Comparison of ENCODE assay signal across 2 cellular contexts in the genomic region with DNA sequence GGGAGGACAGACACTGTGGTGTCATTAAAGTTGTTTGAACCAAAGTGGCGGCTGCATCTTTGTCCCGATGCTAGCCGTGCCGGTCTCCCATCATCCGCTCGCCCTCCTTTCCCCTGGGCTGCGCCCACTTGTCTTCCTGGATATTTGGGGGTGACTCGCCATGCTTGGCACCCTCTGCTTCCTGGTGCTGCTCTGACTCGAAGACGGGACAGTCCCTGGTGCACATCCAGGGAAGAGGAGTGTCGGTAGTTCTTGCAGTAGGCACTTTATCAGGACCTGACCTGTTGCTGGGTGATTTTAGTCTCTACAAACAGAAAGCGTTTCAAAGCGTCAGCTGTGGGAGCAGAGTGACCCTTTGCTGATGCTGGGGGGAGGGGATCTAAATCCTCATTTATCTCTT.
TF ChIP-seq lines count a peak whose summit lies in the region.

No MANE protein-coding gene starts in this region.

TF ChIP-seq in HepG2, 621 proteins besides CTCF, POLR2A, EP300 and RAD21:
- no peak for TF ChIP-seq ZIK1 (CRISPR knock-in tag; IDR thresholded peaks at IDR 0.05; ENCODE audit: borderline replicate concordance, low read depth)
- no peak for TF ChIP-seq ZNF564 (CRISPR knock-in tag; IDR thresholded peaks at IDR 0.05)
- TF ChIP-seq SKIL (CRISPR knock-in tag; IDR thresholded peaks at IDR 0.05; ENCODE audit: borderline replicate concordance) = no peak
- TF ChIP-seq AGO2 (optimal IDR thresholded peaks at IDR 0.05; ENCODE audit: low read depth, low read length) = peak; percentile 32
- TF ChIP-seq GFI1 (CRISPR knock-in tag; IDR thresholded peaks at IDR 0.05; ENCODE audit: borderline replicate concordance) = no peak
- TF ChIP-seq, protein P1, sequence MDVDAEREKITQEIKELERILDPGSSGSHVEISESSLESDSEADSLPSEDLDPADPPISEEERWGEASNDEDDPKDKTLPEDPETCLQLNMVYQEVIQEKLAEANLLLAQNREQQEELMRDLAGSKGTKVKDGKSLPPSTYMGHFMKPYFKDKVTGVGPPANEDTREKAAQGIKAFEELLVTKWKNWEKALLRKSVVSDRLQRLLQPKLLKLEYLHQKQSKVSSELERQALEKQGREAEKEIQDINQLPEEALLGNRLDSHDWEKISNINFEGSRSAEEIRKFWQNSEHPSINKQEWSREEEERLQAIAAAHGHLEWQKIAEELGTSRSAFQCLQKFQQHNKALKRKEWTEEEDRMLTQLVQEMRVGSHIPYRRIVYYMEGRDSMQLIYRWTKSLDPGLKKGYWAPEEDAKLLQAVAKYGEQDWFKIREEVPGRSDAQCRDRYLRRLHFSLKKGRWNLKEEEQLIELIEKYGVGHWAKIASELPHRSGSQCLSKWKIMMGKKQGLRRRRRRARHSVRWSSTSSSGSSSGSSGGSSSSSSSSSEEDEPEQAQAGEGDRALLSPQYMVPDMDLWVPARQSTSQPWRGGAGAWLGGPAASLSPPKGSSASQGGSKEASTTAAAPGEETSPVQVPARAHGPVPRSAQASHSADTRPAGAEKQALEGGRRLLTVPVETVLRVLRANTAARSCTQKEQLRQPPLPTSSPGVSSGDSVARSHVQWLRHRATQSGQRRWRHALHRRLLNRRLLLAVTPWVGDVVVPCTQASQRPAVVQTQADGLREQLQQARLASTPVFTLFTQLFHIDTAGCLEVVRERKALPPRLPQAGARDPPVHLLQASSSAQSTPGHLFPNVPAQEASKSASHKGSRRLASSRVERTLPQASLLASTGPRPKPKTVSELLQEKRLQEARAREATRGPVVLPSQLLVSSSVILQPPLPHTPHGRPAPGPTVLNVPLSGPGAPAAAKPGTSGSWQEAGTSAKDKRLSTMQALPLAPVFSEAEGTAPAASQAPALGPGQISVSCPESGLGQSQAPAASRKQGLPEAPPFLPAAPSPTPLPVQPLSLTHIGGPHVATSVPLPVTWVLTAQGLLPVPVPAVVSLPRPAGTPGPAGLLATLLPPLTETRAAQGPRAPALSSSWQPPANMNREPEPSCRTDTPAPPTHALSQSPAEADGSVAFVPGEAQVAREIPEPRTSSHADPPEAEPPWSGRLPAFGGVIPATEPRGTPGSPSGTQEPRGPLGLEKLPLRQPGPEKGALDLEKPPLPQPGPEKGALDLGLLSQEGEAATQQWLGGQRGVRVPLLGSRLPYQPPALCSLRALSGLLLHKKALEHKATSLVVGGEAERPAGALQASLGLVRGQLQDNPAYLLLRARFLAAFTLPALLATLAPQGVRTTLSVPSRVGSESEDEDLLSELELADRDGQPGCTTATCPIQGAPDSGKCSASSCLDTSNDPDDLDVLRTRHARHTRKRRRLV (CRISPR knock-in tag; IDR thresholded peaks at IDR 0.05) = no peak
TF ChIP-seq in HepG2: peak in this region for 1.

TF ChIP-seq in GM12878, 131 proteins besides CTCF, POLR2A, EP300 and RAD21:
- TF ChIP-seq EED (IDR thresholded peaks at IDR 0.05; ENCODE audit: low read depth) (no peak), NFIC (IDR thresholded peaks at IDR 0.05; ENCODE audit: low read depth, low read length) (no peak), RB1 (IDR thresholded peaks at IDR 0.05; ENCODE audit: borderline replicate concordance) (no peak), ZBED1 (IDR thresholded peaks at IDR 0.05; ENCODE audit: borderline replicate concordance) (no peak), ESRRA (IDR thresholded peaks at IDR 0.05; ENCODE audit: low read length) (no peak), YY1 (IDR thresholded peaks at IDR 0.05; ENCODE audit: low read depth, low read length) (no peak), SMAD1 (IDR thresholded peaks at IDR 0.05; ENCODE audit: low read depth, partially characterized antibody) (no peak), ASH2L (IDR thresholded peaks at IDR 0.05; ENCODE audit: borderline replicate concordance, low read depth) (no peak), ZNF24 (IDR thresholded peaks at IDR 0.05) (no peak), MLLT1 (IDR thresholded peaks at IDR 0.05) (no peak), CBX5 (IDR thresholded peaks at IDR 0.05; ENCODE audit: low read depth) (no peak), MAX (IDR thresholded peaks at IDR 0.05; ENCODE audit: low read depth, low read length) (no peak), MEF2A (IDR thresholded peaks at IDR 0.05; ENCODE audit: insufficient read depth, low read depth, low read length) (no peak), E2F4 (IDR thresholded peaks at IDR 0.05; ENCODE audit: low read depth, low read length) (no peak), CEBPZ (IDR thresholded peaks at IDR 0.05; ENCODE audit: low read depth, low read length) (no peak)
- TF ChIP-seq, protein P2, sequence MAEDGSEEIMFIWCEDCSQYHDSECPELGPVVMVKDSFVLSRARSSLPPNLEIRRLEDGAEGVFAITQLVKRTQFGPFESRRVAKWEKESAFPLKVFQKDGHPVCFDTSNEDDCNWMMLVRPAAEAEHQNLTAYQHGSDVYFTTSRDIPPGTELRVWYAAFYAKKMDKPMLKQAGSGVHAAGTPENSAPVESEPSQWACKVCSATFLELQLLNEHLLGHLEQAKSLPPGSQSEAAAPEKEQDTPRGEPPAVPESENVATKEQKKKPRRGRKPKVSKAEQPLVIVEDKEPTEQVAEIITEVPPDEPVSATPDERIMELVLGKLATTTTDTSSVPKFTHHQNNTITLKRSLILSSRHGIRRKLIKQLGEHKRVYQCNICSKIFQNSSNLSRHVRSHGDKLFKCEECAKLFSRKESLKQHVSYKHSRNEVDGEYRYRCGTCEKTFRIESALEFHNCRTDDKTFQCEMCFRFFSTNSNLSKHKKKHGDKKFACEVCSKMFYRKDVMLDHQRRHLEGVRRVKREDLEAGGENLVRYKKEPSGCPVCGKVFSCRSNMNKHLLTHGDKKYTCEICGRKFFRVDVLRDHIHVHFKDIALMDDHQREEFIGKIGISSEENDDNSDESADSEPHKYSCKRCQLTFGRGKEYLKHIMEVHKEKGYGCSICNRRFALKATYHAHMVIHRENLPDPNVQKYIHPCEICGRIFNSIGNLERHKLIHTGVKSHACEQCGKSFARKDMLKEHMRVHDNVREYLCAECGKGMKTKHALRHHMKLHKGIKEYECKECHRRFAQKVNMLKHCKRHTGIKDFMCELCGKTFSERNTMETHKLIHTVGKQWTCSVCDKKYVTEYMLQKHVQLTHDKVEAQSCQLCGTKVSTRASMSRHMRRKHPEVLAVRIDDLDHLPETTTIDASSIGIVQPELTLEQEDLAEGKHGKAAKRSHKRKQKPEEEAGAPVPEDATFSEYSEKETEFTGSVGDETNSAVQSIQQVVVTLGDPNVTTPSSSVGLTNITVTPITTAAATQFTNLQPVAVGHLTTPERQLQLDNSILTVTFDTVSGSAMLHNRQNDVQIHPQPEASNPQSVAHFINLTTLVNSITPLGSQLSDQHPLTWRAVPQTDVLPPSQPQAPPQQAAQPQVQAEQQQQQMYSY (CRISPR knock-in tag; IDR thresholded peaks at IDR 0.05) = no peak
